In genomic region chr9:126470251-126470993, GRCh38 we compare ENCODE assay signal across 8 cellular contexts.
DNase-seq lines count a peak whose midpoint lies in the region; ATAC-seq and TF ChIP-seq lines count a peak whose summit lies in the region.
"Had no signal": no experiment of that assay in that cellular context is flagged by ENCODE, and none has a peak within 500 bp of the region (broad histone marks: within the 10 kb centered on the region; RNA-seq: fewer than 3 reads in every experiment).

No MANE protein-coding gene starts in this region.

- H3K27ac Mint-ChIP-seq in activated T-cell treated with anti-CD3 and anti-CD28 coated beads, Interleukin-2, amount 50 U/mL, for 72 hours, result peak overlapping the region; percentile 77

- H3K4me3 Mint-ChIP-seq in activated T-cell treated with anti-CD3 and anti-CD28 coated beads, Interleukin-2, amount 50 U/mL, for 72 hours, result peak overlapping the region; percentile 57 to 77

- H3K27me3 ChIP-seq in smooth muscle cell (ENCODE audit: low read depth), result no peaks in the 10 kb centered on the region

- 87% methylated on average over 12 of the region's 12 CpGs for WGBS in smooth muscle cell (ENCODE audit: low lambda C conversion rate)

- no peak overlapping the region for H2AFZ ChIP-seq in smooth muscle cell (ENCODE audit: low read depth)

- ATAC-seq in GM19035 (IDR thresholded peaks at IDR 0.05; ENCODE audit: unreplicated experiment) (peak; percentile 35), HG03354 (IDR thresholded peaks at IDR 0.05; ENCODE audit: poor library complexity, severe bottlenecking, unreplicated experiment) (peak; percentile 57)
- peak; percentile 42 to 58 for ATAC-seq in activated T-cell treated with anti-CD3 and anti-CD28 coated beads, Interleukin-2, amount 50 U/mL, for 72 hours (replicated peaks in 1 of 2)

- peaks cover 34% of the 10 kb centered on the region for H3K4me1 ChIP-seq in smooth muscle cell (ENCODE audit: low read depth)

- no peaks in the 10 kb centered on the region for H3K36me3 Mint-ChIP-seq in activated T-cell treated with anti-CD3 and anti-CD28 coated beads, Interleukin-2, amount 50 U/mL, for 72 hours (ENCODE audit: insufficient read depth in 2 of 2)

- no peaks in the 10 kb centered on the region for H3K79me2 ChIP-seq in smooth muscle cell (ENCODE audit: low read depth)

- peaks cover 52% of the 10 kb centered on the region for H3K27me3 Mint-ChIP-seq in activated T-cell treated with anti-CD3 and anti-CD28 coated beads, Interleukin-2, amount 50 U/mL, for 72 hours (ENCODE audit: low read depth)

- no peaks in the 10 kb centered on the region for H3K36me3 ChIP-seq in smooth muscle cell (ENCODE audit: low read depth)

- H3K9me3 ChIP-seq in smooth muscle cell (replicated peaks; ENCODE audit: low read depth), result no peaks in the 10 kb centered on the region

- H3K27ac ChIP-seq in smooth muscle cell (ENCODE audit: low read depth), result peak overlapping the region; percentile 11

- no peak for TF ChIP-seq CTCF in smooth muscle cell (IDR thresholded peaks at IDR 0.05; ENCODE audit: borderline replicate concordance, insufficient read depth, poor library complexity, severe bottlenecking)

- H3F3A ChIP-seq in smooth muscle cell (ENCODE audit: low read depth), result no peaks in the 10 kb centered on the region

- H3K4me1 Mint-ChIP-seq in activated T-cell treated with anti-CD3 and anti-CD28 coated beads, Interleukin-2, amount 50 U/mL, for 72 hours (ENCODE audit: low read depth), result peaks cover 51% of the 10 kb centered on the region

- H3K4me2 ChIP-seq in smooth muscle cell, result peak overlapping the region; percentile 30

- peak in 1 of 2 donors; percentile 19 for DNase-seq in activated T-cell treated with anti-CD3 and anti-CD28 coated beads, Interleukin-2, amount 50 U/mL, for 72 hours
- DNase-seq in smooth muscle cell (lab: John Stamatoyannopoulos, UW; ENCODE audit: unreplicated experiment) (no peak), OCI-M2 (lab: John Stamatoyannopoulos, UW; ENCODE audit: unreplicated experiment) (no peak), kidney tubule cell (ENCODE audit: low spot score) (no peak), hippocampal formation (lab: John Stamatoyannopoulos, UW) (no peak)

- no peaks in the 10 kb centered on the region for H4K20me1 ChIP-seq in smooth muscle cell (ENCODE audit: low read depth)

- H3K9ac ChIP-seq in smooth muscle cell (ENCODE audit: low read depth), result no peak overlapping the region

- H3K9me3 Mint-ChIP-seq in activated T-cell treated with anti-CD3 and anti-CD28 coated beads, Interleukin-2, amount 50 U/mL, for 72 hours, result no peaks in the 10 kb centered on the region

- H3K4me3 ChIP-seq in smooth muscle cell, result no peak overlapping the region
- H3K4me3 ChIP-seq: lung had no signal
